In genomic region chr2:135037831-135038230, GRCh38 we compare ENCODE assay signal across 25 cellular contexts. TPM values are rescaled to one million over a fixed set of nuclear protein-coding genes. Genes with fewer than 3 reads are reported as not detected.
DNase-seq lines count a peak whose midpoint lies in the region; ATAC-seq and TF ChIP-seq lines count a peak whose summit lies in the region.
"Had no signal": no experiment of that assay in that cellular context is flagged by ENCODE, and none has a peak within 500 bp of the region (broad histone marks: within the 10 kb centered on the region; RNA-seq: fewer than 3 reads in every experiment).

No MANE protein-coding gene starts in this region.

- H3K79me2 ChIP-seq in GM23248 (ENCODE audit: insufficient read depth): no peaks in the 10 kb centered on the region

- no peaks in the 10 kb centered on the region for H4K20me1 ChIP-seq in GM23248 (ENCODE audit: insufficient read depth)

- H3K4me2 ChIP-seq in GM23248 (ENCODE audit: unreplicated experiment): no peak overlapping the region

- TF ChIP-seq CTCF in foreskin fibroblast (IDR thresholded peaks at IDR 0.05; ENCODE audit: low read depth, low read length): no peak

- intact Hi-C loops in left colon (cut with DNase I, micrococcal nuclease): no loop called here

- H3K4me3 ChIP-seq in GM23248: no peak overlapping the region
- H3K4me3 ChIP-seq in SJSA1: no peak overlapping the region
- H3K4me3 ChIP-seq in foreskin fibroblast (ENCODE audit: low read depth in 1 of 2, low read length in 2 of 2): no peak overlapping the region
- H3K4me3 ChIP-seq: GM12878 had no signal

- H3K9me2 ChIP-seq in GM23248 (ENCODE audit: insufficient read depth): no peaks in the 10 kb centered on the region

- H3K9me3 ChIP-seq in GM23248 (ENCODE audit: low read depth) (no peaks in the 10 kb centered on the region), SJSA1 (replicated peaks) (no peaks in the 10 kb centered on the region)

- 61 to 70% methylated on average over 3 of the region's 3 CpGs for WGBS in GM23248 (ENCODE audit: low coverage in 1 of 2, low lambda C conversion rate in 2 of 2, missing lambda C conversion rate in 2 of 2), 2 experiments

- H3K4me1 ChIP-seq in GM23248 (ENCODE audit: insufficient read depth): no peaks in the 10 kb centered on the region
- peaks cover 18% of the 10 kb centered on the region for H3K4me1 ChIP-seq in SJSA1 (replicated peaks)

- in situ Hi-C loops in GM23248 (cut with MboI): no loop called here

- no peaks in the 10 kb centered on the region for H3K36me3 Mint-ChIP-seq in activated naive CD4-positive, alpha-beta T cell treated with anti-CD3 and anti-CD28 coated beads, Interleukin-2, amount 10 ng/mL, durations not matched to agents 7 days and 5 days
- H3K36me3 Mint-ChIP-seq: CD4-positive, CD25-positive, alpha-beta regulatory T cell had no signal

- no peaks in the 10 kb centered on the region for H3K9me3 Mint-ChIP-seq in activated naive CD4-positive, alpha-beta T cell treated with anti-CD3 and anti-CD28 coated beads, Interleukin-2, amount 10 ng/mL, durations not matched to agents 7 days and 5 days
- H3K9me3 Mint-ChIP-seq: CD4-positive, CD25-positive, alpha-beta regulatory T cell had no signal

- DNase-seq in GM23248: peak; percentile 11
- DNase-seq in SJSA1 (ENCODE audit: low read depth in 1 of 2, low spot score in 2 of 2): peak; percentile 72 to 88
- DNase-seq in foreskin fibroblast: peak; percentile 7 to 10
- no peak for DNase-seq in left colon
- no peak for DNase-seq in NCI-H1436 treated with DMSO at 0.1 percent for 48 hours (lab: John Stamatoyannopoulos, UW)
- DNase-seq in activated naive CD4-positive, alpha-beta T cell treated with anti-CD3 and anti-CD28 coated beads, Interleukin-2, amount 10 ng/mL, durations not matched to agents 7 days and 5 days: no peak
- DNase-seq: ACHN; CD4-positive, CD25-positive, alpha-beta regulatory T cell; COR-L47; DMS 273 treated with DMSO at 0.1 percent for 48 hours; Karpas-422; MM.1S; NCI-H1092; NCI-H146; NCI-H2029 treated with DMSO at 0.1 percent for 48 hours; NCI-H2171; NCI-H446 treated with DMSO at 0.1 percent for 48 hours; SW 1271 had no signal

- H3K27me3 Mint-ChIP-seq in activated naive CD4-positive, alpha-beta T cell treated with anti-CD3 and anti-CD28 coated beads, Interleukin-2, amount 10 ng/mL, durations not matched to agents 7 days and 5 days: peaks cover 8% of the 10 kb centered on the region

- no peak overlapping the region for H2AFZ ChIP-seq in GM23248

- no peak overlapping the region for H3K4me3 Mint-ChIP-seq in activated naive CD4-positive, alpha-beta T cell treated with anti-CD3 and anti-CD28 coated beads, Interleukin-2, amount 10 ng/mL, durations not matched to agents 7 days and 5 days
- H3K4me3 Mint-ChIP-seq: B cell; CD4-positive, CD25-positive, alpha-beta regulatory T cell had no signal

- H3F3A ChIP-seq in GM23248 (ENCODE audit: insufficient read depth): no peaks in the 10 kb centered on the region

- 0 out of 2 replicates have a peak, but pooled peaks cover 9% of the 10 kb centered on the region for H3K27me3 ChIP-seq in GM23248 (replicated peaks; ENCODE audit: insufficient read depth)
- no peaks in the 10 kb centered on the region for H3K27me3 ChIP-seq in SJSA1 (replicated peaks)

- H3K36me3 ChIP-seq in GM23248 (ENCODE audit: low read depth) (no peaks in the 10 kb centered on the region), SJSA1 (no peaks in the 10 kb centered on the region)

- H3K27ac ChIP-seq in GM23248 (no peak overlapping the region), SJSA1 (peak overlapping the region; percentile 60)

- ATAC-seq in left colon (no peak), HG03520 (IDR thresholded peaks at IDR 0.05; ENCODE audit: unreplicated experiment) (no peak)
- ATAC-seq: GM12878, Panc1 had no signal

- no peak overlapping the region for H3K27ac Mint-ChIP-seq in activated naive CD4-positive, alpha-beta T cell treated with anti-CD3 and anti-CD28 coated beads, Interleukin-2, amount 10 ng/mL, durations not matched to agents 7 days and 5 days
- H3K27ac Mint-ChIP-seq: B cell; CD4-positive, CD25-positive, alpha-beta regulatory T cell had no signal

- H3K4me1 Mint-ChIP-seq in activated naive CD4-positive, alpha-beta T cell treated with anti-CD3 and anti-CD28 coated beads, Interleukin-2, amount 10 ng/mL, durations not matched to agents 7 days and 5 days: no peaks in the 10 kb centered on the region
- H3K4me1 Mint-ChIP-seq: B cell; CD4-positive, CD25-positive, alpha-beta regulatory T cell had no signal

- CTCF ChIA-PET in activated naive CD4-positive, alpha-beta T cell treated with anti-CD3 and anti-CD28 coated beads, Interleukin-2, amount 10 ng/mL, durations not matched to agents 7 days and 5 days (lab: Charles Lee): no interaction called here

- H3K9ac ChIP-seq in GM23248: no peak overlapping the region

RNA-seq across cellular contexts. Expression of gene MAP3K19, which starts 9.4 kb away (rescaled TPM):
- not detected in 2 replicates for total RNA-seq in GM23248 (2014; rRNA removed; shearing (Covaris generic))
- not detected in 2 replicates for polyA plus RNA-seq in GM23248 (2016; fragmentation: Nextera tagmentation; extraction: Ambion mirVana)
- 0.08 TPM in 1 of 2 replicates, not detected in the other for total RNA-seq in SJSA1 (2014; rRNA removed; shearing (Covaris generic))
- total RNA-seq in left colon: not detected
- total RNA-seq: B cell; CD4-positive, CD25-positive, alpha-beta regulatory T cell; GM12878; H1; HT-29; SK-MEL-5 had no signal
- polyA plus RNA-seq: CD4-positive, CD25-positive, alpha-beta regulatory T cell; H1 had no signal

RNA-seq across cellular contexts. Expression of gene RAB3GAP1, which starts 14.3 kb away (rescaled TPM):
- 72.1 and 77.8 TPM in 2 replicates for total RNA-seq in GM23248 (2014; rRNA removed; shearing (Covaris generic))
- polyA plus RNA-seq in GM23248 (2016; fragmentation: Nextera tagmentation; extraction: Ambion mirVana): 33.6 and 35.5 TPM in 2 replicates
- total RNA-seq in SJSA1 (2014; rRNA removed; shearing (Covaris generic)): 56.5 and 58.9 TPM in 2 replicates
- 10 to 100 TPM; 41.1 to 42.9 TPM for total RNA-seq in left colon

Comparison
In these comparisons a context has a peak if more than half of its experiments do, and no peak if none do; other contexts are left out.
1. DNase-seq: peak in GM23248 (single experiment), SJSA1 (2 of 2) and foreskin fibroblast (2 of 2); none in left colon (0 of 2), NCI-H1436 treated with DMSO at 0.1 percent for 48 hours (single experiment) and activated naive CD4-positive, alpha-beta T cell treated with anti-CD3 and anti-CD28 coated beads, Interleukin-2, amount 10 ng/mL, durations not matched to agents 7 days and 5 days (single experiment).